Comparison of ENCODE assay signal across 29 cellular contexts in the genomic region with DNA sequence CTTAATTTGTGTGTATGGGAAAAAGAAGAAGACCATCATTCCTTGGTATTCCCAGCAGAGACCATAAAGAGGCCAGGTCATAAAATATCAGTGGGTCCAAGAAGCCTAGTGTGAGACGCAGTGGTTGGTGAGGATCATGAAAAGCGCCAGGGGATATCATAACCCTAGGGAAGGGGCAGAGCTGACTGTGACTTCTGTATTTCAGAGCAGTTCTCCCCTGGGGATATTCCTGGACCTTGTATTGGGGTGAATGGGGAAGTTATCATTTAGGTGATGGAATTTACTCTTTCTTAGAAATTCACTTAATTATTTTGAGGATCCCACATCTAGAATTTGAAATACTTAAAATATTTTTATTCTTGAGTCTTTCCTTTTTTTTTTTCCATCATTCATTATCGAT.
"Had no signal": no experiment of that assay in that cellular context is flagged by ENCODE, and none has a peak within 500 bp of the region (broad histone marks: within the 10 kb centered on the region; RNA-seq: fewer than 3 reads in every experiment).

No MANE protein-coding gene starts in this region.

- ATAC-seq: naive thymus-derived CD4-positive, alpha-beta T cell; natural killer cell; psoas muscle; right cardiac atrium; right lobe of liver; stimulated activated memory B cell treated with anti-CD40 and anti-IgM and Interleukin-4, amounts not matched to agents 10 μg/mL and 1 μg/mL and 100 μg/mL, for 72 hours had no signal

- H3K4me1 ChIP-seq: neural progenitor cell, parathyroid adenoma, psoas muscle, sigmoid colon, stomach, thyroid gland, tibial nerve, upper lobe of left lung had no signal

- H3K27ac Mint-ChIP-seq: naive thymus-derived CD4-positive, alpha-beta T cell; natural killer cell; nephron; neural progenitor cell; progenitor cell of endocrine pancreas; stimulated activated memory B cell treated with anti-CD40 and anti-IgM and Interleukin-4, amounts not matched to agents 10 μg/mL and 1 μg/mL and 100 μg/mL, for 72 hours; stimulated activated naive CD8-positive, alpha-beta T cell treated with anti-CD3 and anti-CD28 coated beads, Interleukin-15, Interleukin-2, amounts not matched to agents 100 ng/mL and 50 ng/mL, for 24 hours had no signal

- H3K27ac ChIP-seq: neural progenitor cell, ovary, parathyroid adenoma, psoas muscle, right lobe of liver, sigmoid colon, spleen, stomach, thoracic aorta, thyroid gland, tibial nerve, upper lobe of left lung had no signal

- H3K27me3 Mint-ChIP-seq: progenitor cell of endocrine pancreas had no signal

- H3K27me3 ChIP-seq: neural progenitor cell, ovary, right lobe of liver, sigmoid colon, stomach, thyroid gland, tibial nerve, upper lobe of left lung had no signal

- H3K4me3 Mint-ChIP-seq: naive thymus-derived CD4-positive, alpha-beta T cell; natural killer cell; nephron; neural progenitor cell; stimulated activated memory B cell treated with anti-CD40 and anti-IgM and Interleukin-4, amounts not matched to agents 10 μg/mL and 1 μg/mL and 100 μg/mL, for 72 hours; stimulated activated naive CD8-positive, alpha-beta T cell treated with anti-CD3 and anti-CD28 coated beads, Interleukin-15, Interleukin-2, amounts not matched to agents 100 ng/mL and 50 ng/mL, for 24 hours had no signal

- H3K4me3 ChIP-seq: neural progenitor cell, ovary, psoas muscle, right lobe of liver, sigmoid colon, smooth muscle cell, spleen, stomach, thoracic aorta, thyroid gland, tibial nerve, upper lobe of left lung had no signal

- H3K9ac ChIP-seq: neural progenitor cell, parathyroid adenoma had no signal

- H3K9me3 ChIP-seq: ovary, psoas muscle, right lobe of liver, sigmoid colon, spleen, stomach, thoracic aorta, thyroid gland, tibial nerve, upper lobe of left lung had no signal

- H3K36me3 Mint-ChIP-seq: naive thymus-derived CD4-positive, alpha-beta T cell; natural killer cell; neural progenitor cell; stimulated activated memory B cell treated with anti-CD40 and anti-IgM and Interleukin-4, amounts not matched to agents 10 μg/mL and 1 μg/mL and 100 μg/mL, for 72 hours had no signal

- H3K9me3 Mint-ChIP-seq: naive thymus-derived CD4-positive, alpha-beta T cell; natural killer cell; nephron; neural progenitor cell; stimulated activated memory B cell treated with anti-CD40 and anti-IgM and Interleukin-4, amounts not matched to agents 10 μg/mL and 1 μg/mL and 100 μg/mL, for 72 hours; stimulated activated naive CD8-positive, alpha-beta T cell treated with anti-CD3 and anti-CD28 coated beads, Interleukin-15, Interleukin-2, amounts not matched to agents 100 ng/mL and 50 ng/mL, for 24 hours had no signal

- H3K36me3 ChIP-seq: neural progenitor cell, ovary, right lobe of liver, sigmoid colon, thyroid gland, tibial nerve, upper lobe of left lung had no signal

- H3K4me1 Mint-ChIP-seq: naive thymus-derived CD4-positive, alpha-beta T cell; natural killer cell; nephron; stimulated activated memory B cell treated with anti-CD40 and anti-IgM and Interleukin-4, amounts not matched to agents 10 μg/mL and 1 μg/mL and 100 μg/mL, for 72 hours had no signal

- DNase-seq: naive thymus-derived CD4-positive, alpha-beta T cell; natural killer cell; occipital lobe; ovary; posterior cingulate gyrus; psoas muscle; right cardiac atrium; right lobe of liver; sigmoid colon; spleen; stimulated activated CD4-positive, alpha-beta T cell treated with anti-CD3 and anti-CD28 coated beads, Interleukin-12 subunit alpha, Interleukin-12 subunit beta, amount 100 ng/mL, for 4 hours; stimulated activated CD4-positive, alpha-beta T cell treated with anti-CD3 and anti-CD28 coated beads, Interleukin-1b, Interleukin-23, amount 100 ng/mL, for 48 hours; stimulated activated CD4-positive, alpha-beta T cell treated with anti-CD3 and anti-CD28 coated beads, Interleukin-4, amount 100 ng/mL, for 1 hour; stimulated activated CD4-positive, alpha-beta T cell treated with anti-CD3 and anti-CD28 coated beads, Interleukin-4, amount 100 ng/mL, for 4 hours; stimulated activated CD8-positive, alpha-beta memory T cell treated with anti-CD3 and anti-CD28 coated beads, Interleukin-4, amount 100 ng/mL, for 48 hours; stimulated activated naive CD4-positive, alpha-beta T cell treated with Interleukin-2 at 50 U/mL for 16 hours; stomach; thyroid gland; trophoblast cell; upper lobe of left lung had no signal
